In the genomic region with DNA sequence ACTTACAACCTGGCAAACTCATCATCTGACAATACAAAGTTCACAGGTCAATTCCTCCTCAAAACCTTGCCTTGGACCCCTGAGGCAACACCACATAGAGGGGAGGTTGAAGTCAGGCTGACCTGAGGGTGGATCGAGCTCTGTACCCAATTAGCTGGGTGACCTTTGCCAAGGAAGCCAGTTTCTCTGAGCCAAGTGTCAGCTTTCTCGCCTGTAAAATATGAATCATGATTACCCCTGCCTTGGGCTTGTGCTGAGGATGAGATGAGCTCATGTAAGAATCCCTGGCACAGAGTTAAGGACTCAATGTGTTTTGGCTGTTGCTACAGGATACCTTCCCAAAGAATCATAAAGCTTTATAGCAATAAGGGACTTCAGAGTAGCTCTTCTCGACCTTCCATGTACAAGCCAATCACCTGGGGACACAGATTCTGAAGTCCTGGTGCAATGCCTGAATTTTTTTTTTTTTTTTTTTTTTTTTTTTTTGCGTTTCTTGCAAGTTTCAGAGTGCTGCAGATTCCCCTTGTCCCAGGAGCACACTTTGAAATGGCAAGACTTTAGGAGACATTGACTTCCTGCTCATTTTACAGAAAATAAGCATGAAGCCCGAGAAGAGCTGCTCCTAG, we compare ENCODE assay signal across 12 cellular contexts. TPM values are rescaled to one million over a fixed set of nuclear protein-coding genes. Genes with fewer than 3 reads are reported as not detected.
DNase-seq lines count a peak whose midpoint lies in the region; FAIRE-seq and TF ChIP-seq lines count a peak whose summit lies in the region.
"Had no signal": no experiment of that assay in that cellular context is flagged by ENCODE, and none has a peak within 500 bp of the region (broad histone marks: within the 10 kb centered on the region; RNA-seq: fewer than 3 reads in every experiment).

No MANE protein-coding gene starts in this region.

- H3K27ac ChIP-seq in rectal smooth muscle tissue (ENCODE audit: low read depth, low read length), result peak overlapping the region; percentile 41
- H3K27ac ChIP-seq: spleen had no signal

- DNase-seq in GM04504 (ENCODE audit: low read depth) (peak; percentile 69), RCC 7860 (ENCODE audit: low spot score) (peak; percentile 87), fibroblast of gingiva (ENCODE audit: low read depth) (peak; percentile 83), NOMO-1 treated with DMSO at 0.1 percent for 48 hours (lab: John Stamatoyannopoulos, UW; ENCODE audit: unreplicated experiment) (no peak), HUDEP-2 (lab: John Stamatoyannopoulos, UW; ENCODE audit: unreplicated experiment in 76 of 76) (no peak), NOMO-1 (lab: John Stamatoyannopoulos, UW; ENCODE audit: unreplicated experiment in 2 of 2) (no peak), GM12891 (ENCODE audit: insufficient read length, low spot score) (no peak)
- DNase-seq: activated CD4-positive, alpha-beta T cell treated with anti-CD3 and anti-CD28 coated beads for 4 hours; MM.1S had no signal

- H3K4me3 ChIP-seq in rectal smooth muscle tissue (ENCODE audit: low read length), result no peak overlapping the region
- H3K4me3 ChIP-seq: GM12878, spleen had no signal

- peaks cover 7% of the 10 kb centered on the region for H3K4me1 ChIP-seq in rectal smooth muscle tissue (ENCODE audit: control insufficient read depth, insufficient read depth, low read length)
- H3K4me1 ChIP-seq: spleen had no signal

- TF ChIP-seq POLR2A in GM12891 (IDR thresholded peaks at IDR 0.05; ENCODE audit: low read depth, low read length), result no peak

- H3K27me3 ChIP-seq in rectal smooth muscle tissue (ENCODE audit: control insufficient read depth, insufficient read depth, low read length), result no peaks in the 10 kb centered on the region

- no peaks in the 10 kb centered on the region for H3K36me3 ChIP-seq in rectal smooth muscle tissue (ENCODE audit: control insufficient read depth, insufficient read depth, low read length)
- H3K36me3 ChIP-seq: spleen had no signal

- FAIRE-seq in RCC 7860 (lab: Jason Lieb, UNC) (no peak), GM12891 (lab: Jason Lieb, UNC) (no peak)
- FAIRE-seq: GM12878 had no signal

- H3K9ac ChIP-seq in rectal smooth muscle tissue (ENCODE audit: low read length), result no peak overlapping the region

TF ChIP-seq in GM12891, 5 proteins besides CTCF, POLR2A, EP300 and RAD21:
- TF ChIP-seq PAX5 (IDR thresholded peaks at IDR 0.05; ENCODE audit: insufficient read depth, low read length, severe bottlenecking) (no peak), POLR2AphosphoS5 (IDR thresholded peaks at IDR 0.05; ENCODE audit: low read depth, low read length) (no peak), TAF1 (IDR thresholded peaks at IDR 0.05; ENCODE audit: low read depth, low read length) (no peak), SPI1 (IDR thresholded peaks at IDR 0.05; ENCODE audit: low read depth, low read length) (no peak), POU2F2 (IDR thresholded peaks at IDR 0.05; ENCODE audit: low read depth, low read length) (no peak)

RNA-seq across cellular contexts. Expression of a gene that starts 43.5 kb away (rescaled TPM):
- polyA plus RNA-seq in GM12891 (2012; ENCODE audit: low read depth, missing spikeins), result 6.8 TPM

Comparison
In these comparisons a context has a peak if more than half of its experiments do, and no peak if none do; other contexts are left out.
1. DNase-seq: peak in GM04504 (single experiment), RCC 7860 (single experiment) and fibroblast of gingiva (single experiment); none in NOMO-1 treated with DMSO at 0.1 percent for 48 hours (single experiment), HUDEP-2 (0 of 76), NOMO-1 (0 of 2) and GM12891 (single experiment).